19 cellular contexts compared by ENCODE assay signal in genomic region chr16:59878999-59879398, GRCh38.
A peak's percentile ranks its signal among the peaks of the same experiment; 100 is the strongest.
DNase-seq lines count a peak whose midpoint lies in the region; ATAC-seq and TF ChIP-seq lines count a peak whose summit lies in the region.
"Had no signal": no experiment of that assay in that cellular context is flagged by ENCODE, and none has a peak within 500 bp of the region (broad histone marks: within the 10 kb centered on the region; RNA-seq: fewer than 3 reads in every experiment).

No MANE protein-coding gene starts in this region.

- ATAC-seq in GM18519 (IDR thresholded peaks at IDR 0.05; ENCODE audit: low FRiP score, unreplicated experiment): no peak
- no peak for ATAC-seq in GM21717 (IDR thresholded peaks at IDR 0.05; ENCODE audit: unreplicated experiment)

- H3K27ac ChIP-seq in epithelial cell of prostate: peak overlapping the region; percentile 49
- no peak overlapping the region for H3K27ac ChIP-seq in testis
- no peak overlapping the region for H3K27ac ChIP-seq in brain microvascular endothelial cell
- H3K27ac ChIP-seq: GM23248, PC-9, SJSA1 had no signal

- DNase-seq in Calu3: peak; percentile 2
- DNase-seq in NCI-H460 (ENCODE audit: extremely low read depth, low read depth): peak; percentile 6
- DNase-seq in epithelial cell of prostate (ENCODE audit: low read depth, low spot score): no peak
- DNase-seq in renal cortical epithelial cell (ENCODE audit: low read depth): peak; percentile 27
- no peak for DNase-seq in testis
- DNase-seq in brain microvascular endothelial cell: no peak
- DNase-seq: C1 segment of cervical spinal cord; CD8-positive, alpha-beta memory T cell; DMS79; HCEC 1CT; Karpas-422; NCI-H1105; NCI-H2081 treated with DMSO at 0.1 percent for 48 hours had no signal

- WGBS in testis, 2 donors: 75 to 79% methylated on average over 7 of the region's 7 CpGs

- H3K4me3 ChIP-seq in testis: no peak overlapping the region
- no peak overlapping the region for H3K4me3 ChIP-seq in brain microvascular endothelial cell (ENCODE audit: low read depth, low read length)
- H3K4me3 ChIP-seq: GM23248, PC-9, SJSA1 had no signal

- no peaks in the 10 kb centered on the region for H3K4me1 ChIP-seq in testis

- TSS peak; percentile 78 for BruUV-seq in Calu3 (replicated peaks; lab: Mats Ljungman, UMichigan)

- peak overlapping the region; percentile 86 for H3K27ac Mint-ChIP-seq in Calu3 (ENCODE audit: unreplicated experiment)
- H3K27ac Mint-ChIP-seq: CD8-positive, alpha-beta memory T cell had no signal

- TF ChIP-seq POLR2A in testis (IDR thresholded peaks at IDR 0.05): no peak

- H3K9me3 Mint-ChIP-seq in Calu3 (ENCODE audit: low read depth, unreplicated experiment): peaks cover 3% of the 10 kb centered on the region

- in situ Hi-C loops in brain microvascular endothelial cell (cut with HindIII; ENCODE audit: low pct_ligation_motif_present, low sequenced_read_pairs): no loop called here

- peaks cover 23% of the 10 kb centered on the region for H3K4me1 Mint-ChIP-seq in Calu3 (ENCODE audit: low read depth, unreplicated experiment)
- H3K4me1 Mint-ChIP-seq: CD8-positive, alpha-beta memory T cell; IgD-negative memory B cell had no signal

- H3K4me3 Mint-ChIP-seq in Calu3 (ENCODE audit: low read depth, unreplicated experiment): peak overlapping the region; percentile 15
- H3K4me3 Mint-ChIP-seq: CD8-positive, alpha-beta memory T cell; IgD-negative memory B cell had no signal

- no peaks in the 10 kb centered on the region for H3K27me3 Mint-ChIP-seq in Calu3 (ENCODE audit: unreplicated experiment)
- H3K27me3 Mint-ChIP-seq: CD8-positive, alpha-beta memory T cell; IgD-negative memory B cell had no signal

- intact Hi-C loops in Calu3 (cut with micrococcal nuclease; ENCODE audit: unreplicated experiment): no loop called here
- intact Hi-C loops in testis (cut with DNase I; ENCODE audit: low total_unique reads): no loop called here

- H3K27me3 ChIP-seq in testis (no peaks in the 10 kb centered on the region), brain microvascular endothelial cell (replicated peaks) (no peaks in the 10 kb centered on the region)
- H3K27me3 ChIP-seq: SJSA1 had no signal

- H3K36me3 Mint-ChIP-seq in Calu3 (ENCODE audit: insufficient read depth, unreplicated experiment): no peaks in the 10 kb centered on the region
- H3K36me3 Mint-ChIP-seq: CD8-positive, alpha-beta memory T cell; IgD-negative memory B cell had no signal

- no peaks in the 10 kb centered on the region for H3K36me3 ChIP-seq in testis (ENCODE audit: low read depth, missing control alignments)
- no peaks in the 10 kb centered on the region for H3K36me3 ChIP-seq in brain microvascular endothelial cell (replicated peaks)
- H3K36me3 ChIP-seq: SJSA1 had no signal

- H3K9me3 ChIP-seq in testis: no peaks in the 10 kb centered on the region
- H3K9me3 ChIP-seq: SJSA1 had no signal

- CTCF ChIA-PET in Calu3 (lab: Charles Lee): interaction anchor here (0.7 kb wide), 1 partner anchor 1000 kb away, joined by 3 read pairs; no protein-coding TSS in a partner anchor

- TF ChIP-seq CTCF in Calu3 (IDR thresholded peaks at IDR 0.05; ENCODE audit: unreplicated experiment) (no peak), testis (IDR thresholded peaks at IDR 0.05) (no peak), brain microvascular endothelial cell (IDR thresholded peaks at IDR 0.05; ENCODE audit: low read depth, low read length, missing control alignments) (no peak)

Comparison
In these comparisons a context has a peak if more than half of its experiments do, and no peak if none do; other contexts are left out.
1. DNase-seq: peak in Calu3 (single experiment), NCI-H460 (single experiment) and renal cortical epithelial cell (single experiment); none in epithelial cell of prostate (single experiment), testis (single experiment) and brain microvascular endothelial cell (single experiment).